21 cellular contexts compared by ENCODE assay signal in the genomic region with DNA sequence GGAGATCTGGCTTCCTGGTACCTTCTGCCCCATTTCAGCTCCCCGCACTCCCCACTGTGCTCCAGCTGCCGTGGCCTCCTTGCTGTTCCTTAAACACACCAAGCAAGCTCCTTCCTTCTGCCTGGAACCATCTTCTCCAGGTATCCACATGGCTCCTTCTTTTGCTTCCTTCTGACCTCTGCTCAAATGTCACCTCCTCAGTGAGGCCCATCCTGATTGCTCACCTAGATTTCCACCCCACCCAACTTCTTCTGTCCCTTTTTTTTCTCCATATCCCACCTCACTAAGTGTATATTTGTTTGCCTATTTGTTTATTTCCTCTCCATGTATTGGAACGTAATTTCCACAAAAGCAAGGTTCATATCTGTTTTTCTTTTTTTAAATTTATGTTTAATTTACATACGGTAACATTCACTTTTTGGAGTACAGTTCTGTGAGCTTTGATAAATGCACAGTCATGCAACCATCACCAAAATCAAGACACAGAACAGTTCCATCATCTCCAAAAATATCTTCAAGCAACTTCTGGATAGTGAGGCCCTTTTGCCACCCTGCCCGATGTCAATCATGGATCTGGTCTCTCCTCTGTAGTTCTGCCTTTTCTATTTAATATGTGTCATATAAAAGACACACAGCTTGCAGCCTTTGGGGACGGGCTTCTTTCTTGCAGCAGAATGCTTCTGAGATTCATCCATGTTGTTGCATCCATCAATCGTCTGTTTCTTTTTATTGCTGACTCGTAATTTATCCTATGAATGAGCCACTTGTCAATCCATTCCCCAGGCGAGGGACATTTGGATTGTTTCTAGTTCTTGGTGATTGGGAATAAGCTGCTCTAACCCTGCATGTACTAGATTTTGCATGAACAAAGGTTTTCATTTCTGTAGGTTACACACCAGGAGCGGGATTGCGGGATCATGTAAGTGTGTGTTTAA.
"Had no signal": no experiment of that assay in that cellular context is flagged by ENCODE, and none has a peak within 500 bp of the region (broad histone marks: within the 10 kb centered on the region; RNA-seq: fewer than 3 reads in every experiment).

No MANE protein-coding gene starts in this region.

- H3K27ac ChIP-seq: HL-60, KMS-11 had no signal

- H3K4me3 Mint-ChIP-seq: T-cell had no signal

- ATAC-seq: T-cell had no signal

- H3K36me3 Mint-ChIP-seq: T-cell had no signal

- H3K4me2 ChIP-seq: KMS-11, SK-N-SH had no signal

- H3K9ac ChIP-seq: KMS-11, SK-N-SH had no signal

- DNase-seq: Kasumi-1, MM.1S, NCI-H1092 treated with DMSO at 0.1 percent for 48 hours, NCI-H1436, NCI-H1694, NCI-H187 treated with DMSO at 0.1 percent for 48 hours, NCI-H2029 treated with DMSO at 0.1 percent for 48 hours, NCI-H2171 treated with DMSO at 0.1 percent for 48 hours, NCI-H2227 treated with DMSO at 0.1 percent for 48 hours, NCI-H524, NCI-H526 treated with DMSO at 0.1 percent for 48 hours, NCI-H748 treated with DMSO at 0.1 percent for 48 hours, RPMI8226, SHP77, SK-N-SH, SW 1271, T-cell had no signal

- H3K9me3 Mint-ChIP-seq: T-cell had no signal

- FAIRE-seq: HTR-8/SVneo, RCC 7860 had no signal

- H3K9me3 ChIP-seq: SK-N-SH had no signal

- H3K27ac Mint-ChIP-seq: T-cell had no signal
